Comparison of ENCODE assay signal across 13 cellular contexts in genomic region chrX:48715066-48715465, GRCh38. TPM values are rescaled to one million over a fixed set of nuclear protein-coding genes. Genes with fewer than 3 reads are reported as not detected.
DNase-seq lines count a peak whose midpoint lies in the region; ATAC-seq and TF ChIP-seq lines count a peak whose summit lies in the region.
"Had no signal": no experiment of that assay in that cellular context is flagged by ENCODE, and none has a peak within 500 bp of the region (broad histone marks: within the 10 kb centered on the region; RNA-seq: fewer than 3 reads in every experiment).

No MANE protein-coding gene starts in this region.

- H3K79me2 ChIP-seq in GM23248 (ENCODE audit: insufficient read depth), result no peaks in the 10 kb centered on the region

- DNase-seq in CD4-positive, alpha-beta T cell, result no peak
- peak; percentile 77 for DNase-seq in GM23248
- no peak for DNase-seq in activated naive CD8-positive, alpha-beta T cell treated with anti-CD3 and anti-CD28 coated beads for 36 hours
- DNase-seq in foreskin fibroblast, result peak; percentile 51 to 64
- DNase-seq in stimulated activated naive B cell treated with anti-CD40 and anti-IgM and Interleukin-4, amounts not matched to agents 10 μg/mL and 1 μg/mL and 100 μg/mL, for 72 hours, result no peak
- no peak for DNase-seq in cerebellum (ENCODE audit: low spot score)
- DNase-seq: activated gamma-delta T cell treated with Interleukin-2 at 50 U/mL for 16 hours, dorsolateral prefrontal cortex, Karpas-422 had no signal

- no peak overlapping the region for H2AFZ ChIP-seq in GM23248

- WGBS in GM23248 (ENCODE audit: low coverage in 1 of 2, low lambda C conversion rate in 2 of 2, missing lambda C conversion rate in 2 of 2), 2 experiments, result 0 to 11% methylated on average over 2 of the region's 2 CpGs

- CTCF ChIA-PET in CD4-positive, alpha-beta T cell (lab: Charles Lee), result no interaction called here

- H3K4me3 ChIP-seq in GM23248 (no peak overlapping the region), foreskin fibroblast (ENCODE audit: low read depth in 1 of 2, low read length in 2 of 2) (no peak overlapping the region)
- H3K4me3 ChIP-seq: dorsolateral prefrontal cortex had no signal

- peak overlapping the region; percentile 46; the same call in 1 of the 2 replicates for H3K9ac ChIP-seq in GM23248

- H3F3A ChIP-seq in GM23248 (ENCODE audit: insufficient read depth), result peaks cover 8% of the 10 kb centered on the region; the same call in 1 of the 2 replicates

- intact Hi-C loops in CD4-positive, alpha-beta T cell (cut with DNase I, micrococcal nuclease), result no loop called here

- in situ Hi-C loops in GM23248 (cut with MboI), result no loop called here

- H3K4me2 ChIP-seq in GM23248 (ENCODE audit: unreplicated experiment), result peak overlapping the region; percentile 65

- ATAC-seq in CD4-positive, alpha-beta T cell (ENCODE audit: poor library complexity), result peak; percentile 22
- ATAC-seq in GM18868 (IDR thresholded peaks at IDR 0.05; ENCODE audit: unreplicated experiment), result no peak
- no peak for ATAC-seq in stimulated activated naive B cell treated with anti-CD40 and anti-IgM and Interleukin-4, amounts not matched to agents 10 μg/mL and 1 μg/mL and 100 μg/mL, for 72 hours (replicated peaks)
- no peak for ATAC-seq in GM18873 (IDR thresholded peaks at IDR 0.05; ENCODE audit: low FRiP score, unreplicated experiment)

- no peak for TF ChIP-seq CTCF in CD4-positive, alpha-beta T cell (IDR thresholded peaks at IDR 0.05)
- no peak for TF ChIP-seq CTCF in foreskin fibroblast (IDR thresholded peaks at IDR 0.05; ENCODE audit: low read depth, low read length)

- H3K9me3 Mint-ChIP-seq in CD4-positive, alpha-beta T cell, result no peaks in the 10 kb centered on the region
- peaks cover 19% of the 10 kb centered on the region for H3K9me3 Mint-ChIP-seq in activated naive CD8-positive, alpha-beta T cell treated with anti-CD3 and anti-CD28 coated beads for 36 hours
- H3K9me3 Mint-ChIP-seq in stimulated activated naive B cell treated with anti-CD40 and anti-IgM and Interleukin-4, amounts not matched to agents 10 μg/mL and 1 μg/mL and 100 μg/mL, for 72 hours, result no peaks in the 10 kb centered on the region

- no peaks in the 10 kb centered on the region for H3K27me3 ChIP-seq in CD4-positive, alpha-beta T cell (ENCODE audit: control insufficient read depth, insufficient read depth, low read length)
- no peaks in the 10 kb centered on the region for H3K27me3 ChIP-seq in GM23248 (replicated peaks; ENCODE audit: insufficient read depth)

- H3K27me3 Mint-ChIP-seq in CD4-positive, alpha-beta T cell, result no peaks in the 10 kb centered on the region
- no peaks in the 10 kb centered on the region for H3K27me3 Mint-ChIP-seq in activated naive CD8-positive, alpha-beta T cell treated with anti-CD3 and anti-CD28 coated beads for 36 hours
- H3K27me3 Mint-ChIP-seq in stimulated activated naive B cell treated with anti-CD40 and anti-IgM and Interleukin-4, amounts not matched to agents 10 μg/mL and 1 μg/mL and 100 μg/mL, for 72 hours, result peaks cover 0 to 7% of the 10 kb centered on the region in 2 donors

- H3K36me3 ChIP-seq in GM23248 (ENCODE audit: low read depth), result no peaks in the 10 kb centered on the region

- no peaks in the 10 kb centered on the region for H3K9me3 ChIP-seq in CD4-positive, alpha-beta T cell (ENCODE audit: control insufficient read depth, low read length)
- H3K9me3 ChIP-seq in GM23248 (ENCODE audit: low read depth), result no peaks in the 10 kb centered on the region

- peaks cover 86% of the 10 kb centered on the region for H3K4me1 Mint-ChIP-seq in CD4-positive, alpha-beta T cell (ENCODE audit: low read depth)
- peaks cover 71% of the 10 kb centered on the region for H3K4me1 Mint-ChIP-seq in activated naive CD8-positive, alpha-beta T cell treated with anti-CD3 and anti-CD28 coated beads for 36 hours
- H3K4me1 Mint-ChIP-seq in stimulated activated naive B cell treated with anti-CD40 and anti-IgM and Interleukin-4, amounts not matched to agents 10 μg/mL and 1 μg/mL and 100 μg/mL, for 72 hours, result peaks cover 0 to 19% of the 10 kb centered on the region in 2 donors

- no peaks in the 10 kb centered on the region for H3K36me3 Mint-ChIP-seq in CD4-positive, alpha-beta T cell (ENCODE audit: low read depth)
- H3K36me3 Mint-ChIP-seq in activated naive CD8-positive, alpha-beta T cell treated with anti-CD3 and anti-CD28 coated beads for 36 hours, result peaks cover 31% of the 10 kb centered on the region
- H3K36me3 Mint-ChIP-seq in stimulated activated naive B cell treated with anti-CD40 and anti-IgM and Interleukin-4, amounts not matched to agents 10 μg/mL and 1 μg/mL and 100 μg/mL, for 72 hours, result no peaks in the 10 kb centered on the region

- H4K20me1 ChIP-seq in GM23248 (ENCODE audit: insufficient read depth), result no peaks in the 10 kb centered on the region

- POLR2A ChIA-PET in CD4-positive, alpha-beta T cell (lab: Charles Lee), result interaction anchor here (2.3 to 5.0 kb wide), 3 partner anchors 18 to 86 kb away, joined by 8 to 53 read pairs (median 20); partner anchors contain the start of genes HDAC6 and SUV39H1

- H3K27ac ChIP-seq in CD4-positive, alpha-beta T cell (ENCODE audit: low read depth, low read length), result no peak overlapping the region
- peak overlapping the region; percentile 49 for H3K27ac ChIP-seq in GM23248

- no peaks in the 10 kb centered on the region for H3K9me2 ChIP-seq in GM23248 (ENCODE audit: insufficient read depth)

- H3K4me1 ChIP-seq in GM23248 (ENCODE audit: insufficient read depth), result peaks cover 13% of the 10 kb centered on the region

- peak overlapping the region; percentile 93 for H3K27ac Mint-ChIP-seq in CD4-positive, alpha-beta T cell
- H3K27ac Mint-ChIP-seq in activated naive CD8-positive, alpha-beta T cell treated with anti-CD3 and anti-CD28 coated beads for 36 hours, result peak overlapping the region; percentile 47
- no peak overlapping the region for H3K27ac Mint-ChIP-seq in stimulated activated naive B cell treated with anti-CD40 and anti-IgM and Interleukin-4, amounts not matched to agents 10 μg/mL and 1 μg/mL and 100 μg/mL, for 72 hours

- peak overlapping the region; percentile 26 for H3K4me3 Mint-ChIP-seq in CD4-positive, alpha-beta T cell
- no peak overlapping the region for H3K4me3 Mint-ChIP-seq in activated naive CD8-positive, alpha-beta T cell treated with anti-CD3 and anti-CD28 coated beads for 36 hours
- no peak overlapping the region for H3K4me3 Mint-ChIP-seq in stimulated activated naive B cell treated with anti-CD40 and anti-IgM and Interleukin-4, amounts not matched to agents 10 μg/mL and 1 μg/mL and 100 μg/mL, for 72 hours

RNA-seq across cellular contexts. Expression of gene SUV39H1, which starts 18.5 kb away (rescaled TPM):
- total RNA-seq in CD4-positive, alpha-beta T cell, result 1 to 10 TPM; 7.7 to 8.4 TPM
- total RNA-seq in GM23248 (2014; rRNA removed; shearing (Covaris generic)), result 6.8 and 8.1 TPM in 2 replicates
- polyA plus RNA-seq in GM23248 (2016; fragmentation: Nextera tagmentation; extraction: Ambion mirVana), result 6.0 TPM in 2 replicates
- 10 to 100 TPM; 31.9 to 32.8 TPM for total RNA-seq in activated naive CD8-positive, alpha-beta T cell treated with anti-CD3 and anti-CD28 coated beads for 36 hours
- 3.3 TPM for total RNA-seq in cerebellum

RNA-seq across cellular contexts. Expression of gene WAS, which starts 31.5 kb away (rescaled TPM):
- total RNA-seq in CD4-positive, alpha-beta T cell, result 10 to 100 TPM; 63.7 to 67.4 TPM
- total RNA-seq in GM23248 (2014; rRNA removed; shearing (Covaris generic)), result not detected in 2 replicates
- polyA plus RNA-seq in GM23248 (2016; fragmentation: Nextera tagmentation; extraction: Ambion mirVana), result not detected in 2 replicates
- 10 to 100 TPM; 87.8 to 89.8 TPM for total RNA-seq in activated naive CD8-positive, alpha-beta T cell treated with anti-CD3 and anti-CD28 coated beads for 36 hours
- 0.27 TPM for total RNA-seq in cerebellum

RNA-seq across cellular contexts. Expression of gene GLOD5, which starts 46.5 kb away (rescaled TPM):
- not detected for total RNA-seq in CD4-positive, alpha-beta T cell
- total RNA-seq in GM23248 (2014; rRNA removed; shearing (Covaris generic)), result not detected in 2 replicates
- not detected in 2 replicates for polyA plus RNA-seq in GM23248 (2016; fragmentation: Nextera tagmentation; extraction: Ambion mirVana)
- total RNA-seq in activated naive CD8-positive, alpha-beta T cell treated with anti-CD3 and anti-CD28 coated beads for 36 hours, result not detected
- not detected for total RNA-seq in cerebellum
- total RNA-seq: dorsolateral prefrontal cortex, posterior vena cava, subcutaneous adipose tissue had no signal

Comparison
In these comparisons a context has a peak if more than half of its experiments do, and no peak if none do; other contexts are left out.
1. DNase-seq: peak in GM23248 (single experiment) and foreskin fibroblast (2 of 2); none in CD4-positive, alpha-beta T cell (0 of 10), activated naive CD8-positive, alpha-beta T cell treated with anti-CD3 and anti-CD28 coated beads for 36 hours (single experiment), stimulated activated naive B cell treated with anti-CD40 and anti-IgM and Interleukin-4, amounts not matched to agents 10 μg/mL and 1 μg/mL and 100 μg/mL, for 72 hours (single experiment) and cerebellum (single experiment).
2. RNA of gene WAS, which starts 31.5 kb away (total RNA-seq): 87.8 to 89.8 TPM in activated naive CD8-positive, alpha-beta T cell treated with anti-CD3 and anti-CD28 coated beads for 36 hours and 63.7 to 67.4 TPM in CD4-positive, alpha-beta T cell; 0.27 TPM in cerebellum (single experiment) and not detected in GM23248; every median in the first group is over 10 times any median in the second.